1 cellular context compared by ENCODE assay signal in the genomic region with DNA sequence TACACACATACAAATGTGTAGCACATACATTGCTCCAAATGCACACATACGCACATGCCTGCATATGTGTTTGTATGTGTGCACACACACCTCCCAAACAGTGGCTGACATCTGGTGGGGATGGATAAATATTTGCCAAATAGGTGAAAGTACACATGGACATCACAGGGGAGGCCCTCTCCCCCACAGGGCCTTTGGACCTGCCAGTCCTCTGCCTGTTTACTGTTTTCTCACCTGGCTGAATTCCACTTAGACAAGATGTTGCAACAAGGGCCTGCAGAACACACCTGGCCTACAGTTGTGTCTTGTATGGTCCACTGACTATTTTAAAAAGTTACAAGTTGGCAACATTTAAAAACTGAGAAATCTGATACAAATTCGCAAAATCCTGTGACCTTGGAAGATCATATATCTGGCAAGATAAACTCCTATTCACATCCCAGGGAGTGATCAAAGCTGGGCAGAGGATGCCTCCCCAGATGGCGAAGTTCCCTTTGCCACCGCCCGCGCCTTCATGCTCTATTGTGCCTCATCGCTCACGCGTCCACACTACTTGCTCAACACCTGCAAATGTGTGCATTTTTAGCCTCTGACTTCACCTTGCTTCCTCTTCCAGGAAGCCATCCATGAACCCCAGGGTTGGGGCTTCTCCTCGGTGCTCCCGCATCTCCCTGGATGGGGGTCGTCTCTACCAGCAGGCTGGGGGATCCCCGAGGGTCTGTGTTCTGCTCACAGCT.
TF ChIP-seq lines count a peak whose summit lies in the region.

No MANE protein-coding gene starts in this region.

TF ChIP-seq in HepG2, 621 proteins besides CTCF, POLR2A, EP300 and RAD21 (continued from another document and continues in another):
- TF ChIP-seq, protein P1, sequence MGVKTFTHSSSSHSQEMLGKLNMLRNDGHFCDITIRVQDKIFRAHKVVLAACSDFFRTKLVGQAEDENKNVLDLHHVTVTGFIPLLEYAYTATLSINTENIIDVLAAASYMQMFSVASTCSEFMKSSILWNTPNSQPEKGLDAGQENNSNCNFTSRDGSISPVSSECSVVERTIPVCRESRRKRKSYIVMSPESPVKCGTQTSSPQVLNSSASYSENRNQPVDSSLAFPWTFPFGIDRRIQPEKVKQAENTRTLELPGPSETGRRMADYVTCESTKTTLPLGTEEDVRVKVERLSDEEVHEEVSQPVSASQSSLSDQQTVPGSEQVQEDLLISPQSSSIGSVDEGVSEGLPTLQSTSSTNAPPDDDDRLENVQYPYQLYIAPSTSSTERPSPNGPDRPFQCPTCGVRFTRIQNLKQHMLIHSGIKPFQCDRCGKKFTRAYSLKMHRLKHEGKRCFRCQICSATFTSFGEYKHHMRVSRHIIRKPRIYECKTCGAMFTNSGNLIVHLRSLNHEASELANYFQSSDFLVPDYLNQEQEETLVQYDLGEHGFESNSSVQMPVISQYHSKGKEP (CRISPR knock-in tag; IDR thresholded peaks at IDR 0.05) = no peak
- TF ChIP-seq ASH2L (IDR thresholded peaks at IDR 0.05; ENCODE audit: insufficient read length, low read depth, low read length) = no peak
- no peak for TF ChIP-seq ZNF564 (CRISPR knock-in tag; IDR thresholded peaks at IDR 0.05)
- TF ChIP-seq, protein P2, sequence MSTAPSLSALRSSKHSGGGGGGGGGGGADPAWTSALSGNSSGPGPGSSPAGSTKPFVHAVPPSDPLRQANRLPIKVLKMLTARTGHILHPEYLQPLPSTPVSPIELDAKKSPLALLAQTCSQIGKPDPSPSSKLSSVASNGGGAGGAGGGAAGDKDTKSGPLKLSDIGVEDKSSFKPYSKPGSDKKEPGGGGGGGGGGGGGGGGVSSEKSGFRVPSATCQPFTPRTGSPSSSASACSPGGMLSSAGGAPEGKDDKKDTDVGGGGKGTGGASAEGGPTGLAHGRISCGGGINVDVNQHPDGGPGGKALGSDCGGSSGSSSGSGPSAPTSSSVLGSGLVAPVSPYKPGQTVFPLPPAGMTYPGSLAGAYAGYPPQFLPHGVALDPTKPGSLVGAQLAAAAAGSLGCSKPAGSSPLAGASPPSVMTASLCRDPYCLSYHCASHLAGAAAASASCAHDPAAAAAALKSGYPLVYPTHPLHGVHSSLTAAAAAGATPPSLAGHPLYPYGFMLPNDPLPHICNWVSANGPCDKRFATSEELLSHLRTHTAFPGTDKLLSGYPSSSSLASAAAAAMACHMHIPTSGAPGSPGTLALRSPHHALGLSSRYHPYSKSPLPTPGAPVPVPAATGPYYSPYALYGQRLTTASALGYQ (CRISPR knock-in tag; IDR thresholded peaks at IDR 0.05) = peak; percentile 63
- TF ChIP-seq ZHX2 (IDR thresholded peaks at IDR 0.05; ENCODE audit: low read depth) = no peak
- no peak for TF ChIP-seq ZHX2 (CRISPR knock-in tag; IDR thresholded peaks at IDR 0.05; ENCODE audit: borderline replicate concordance)
- TF ChIP-seq ZNF678 (CRISPR knock-in tag; IDR thresholded peaks at IDR 0.05) = no peak
- no peak for TF ChIP-seq NCOA5 (CRISPR knock-in tag; IDR thresholded peaks at IDR 0.05)
- TF ChIP-seq RARA (CRISPR knock-in tag; IDR thresholded peaks at IDR 0.05) = no peak
- TF ChIP-seq ONECUT2 (CRISPR knock-in tag; IDR thresholded peaks at IDR 0.05) = no peak
- peak; percentile 86 for TF ChIP-seq HNF4A (CRISPR knock-in tag; IDR thresholded peaks at IDR 0.05)
- TF ChIP-seq AGO2 (optimal IDR thresholded peaks at IDR 0.05; ENCODE audit: low read depth, low read length) = no peak
- TF ChIP-seq SNAPC4 (CRISPR knock-in tag; IDR thresholded peaks at IDR 0.05) = no peak
- no peak for TF ChIP-seq TCF7L2 (IDR thresholded peaks at IDR 0.05; ENCODE audit: low read depth, low read length)
- no peak for TF ChIP-seq RBFOX2 (IDR thresholded peaks at IDR 0.05; ENCODE audit: low read depth, low read length)
- peak; percentile 64; the same call in 1 of the 2 replicates for TF ChIP-seq HDAC1 (CRISPR knock-in tag; IDR thresholded peaks at IDR 0.05)
- 0 out of 2 replicates have a peak, but pooled peaks have one; percentile 41 for TF ChIP-seq BCL6 (CRISPR knock-in tag; IDR thresholded peaks at IDR 0.05)
- TF ChIP-seq TEAD3 (CRISPR knock-in tag; optimal IDR thresholded peaks at IDR 0.05; ENCODE audit: borderline replicate concordance) = peak; percentile 23
- TF ChIP-seq, protein P3, sequence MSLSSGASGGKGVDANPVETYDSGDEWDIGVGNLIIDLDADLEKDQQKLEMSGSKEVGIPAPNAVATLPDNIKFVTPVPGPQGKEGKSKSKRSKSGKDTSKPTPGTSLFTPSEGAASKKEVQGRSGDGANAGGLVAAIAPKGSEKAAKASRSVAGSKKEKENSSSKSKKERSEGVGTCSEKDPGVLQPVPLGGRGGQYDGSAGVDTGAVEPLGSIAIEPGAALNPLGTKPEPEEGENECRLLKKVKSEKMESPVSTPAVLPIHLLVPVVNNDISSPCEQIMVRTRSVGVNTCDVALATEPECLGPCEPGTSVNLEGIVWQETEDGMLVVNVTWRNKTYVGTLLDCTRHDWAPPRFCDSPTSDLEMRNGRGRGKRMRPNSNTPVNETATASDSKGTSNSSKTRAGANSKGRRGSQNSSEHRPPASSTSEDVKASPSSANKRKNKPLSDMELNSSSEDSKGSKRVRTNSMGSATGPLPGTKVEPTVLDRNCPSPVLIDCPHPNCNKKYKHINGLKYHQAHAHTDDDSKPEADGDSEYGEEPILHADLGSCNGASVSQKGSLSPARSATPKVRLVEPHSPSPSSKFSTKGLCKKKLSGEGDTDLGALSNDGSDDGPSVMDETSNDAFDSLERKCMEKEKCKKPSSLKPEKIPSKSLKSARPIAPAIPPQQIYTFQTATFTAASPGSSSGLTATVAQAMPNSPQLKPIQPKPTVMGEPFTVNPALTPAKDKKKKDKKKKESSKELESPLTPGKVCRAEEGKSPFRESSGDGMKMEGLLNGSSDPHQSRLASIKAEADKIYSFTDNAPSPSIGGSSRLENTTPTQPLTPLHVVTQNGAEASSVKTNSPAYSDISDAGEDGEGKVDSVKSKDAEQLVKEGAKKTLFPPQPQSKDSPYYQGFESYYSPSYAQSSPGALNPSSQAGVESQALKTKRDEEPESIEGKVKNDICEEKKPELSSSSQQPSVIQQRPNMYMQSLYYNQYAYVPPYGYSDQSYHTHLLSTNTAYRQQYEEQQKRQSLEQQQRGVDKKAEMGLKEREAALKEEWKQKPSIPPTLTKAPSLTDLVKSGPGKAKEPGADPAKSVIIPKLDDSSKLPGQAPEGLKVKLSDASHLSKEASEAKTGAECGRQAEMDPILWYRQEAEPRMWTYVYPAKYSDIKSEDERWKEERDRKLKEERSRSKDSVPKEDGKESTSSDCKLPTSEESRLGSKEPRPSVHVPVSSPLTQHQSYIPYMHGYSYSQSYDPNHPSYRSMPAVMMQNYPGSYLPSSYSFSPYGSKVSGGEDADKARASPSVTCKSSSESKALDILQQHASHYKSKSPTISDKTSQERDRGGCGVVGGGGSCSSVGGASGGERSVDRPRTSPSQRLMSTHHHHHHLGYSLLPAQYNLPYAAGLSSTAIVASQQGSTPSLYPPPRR (CRISPR knock-in tag; IDR thresholded peaks at IDR 0.05; ENCODE audit: borderline replicate concordance) = peak; percentile 76
- peak; percentile 70; the same call in 1 of the 2 replicates for TF ChIP-seq PITX1 (CRISPR knock-in tag; IDR thresholded peaks at IDR 0.05)
- no peak for TF ChIP-seq ZNF546 (CRISPR knock-in tag; conservative IDR thresholded peaks at IDR 0.05)
- TF ChIP-seq ISL2 (CRISPR knock-in tag; IDR thresholded peaks at IDR 0.05) = 0 out of 2 replicates have a peak, but pooled peaks have one; percentile 47
- TF ChIP-seq CEBPB (IDR thresholded peaks at IDR 0.05; ENCODE audit: borderline replicate concordance, low read depth, low read length) = peak; percentile 63; the same call in 1 of the 2 replicates
- TF ChIP-seq ZNF567 (CRISPR knock-in tag; IDR thresholded peaks at IDR 0.05; ENCODE audit: borderline replicate concordance) = no peak
- no peak for TF ChIP-seq ZNF180 (CRISPR knock-in tag; IDR thresholded peaks at IDR 0.05; ENCODE audit: borderline replicate concordance, low read depth)
- TF ChIP-seq ZMAT3 (CRISPR knock-in tag; conservative IDR thresholded peaks at IDR 0.05) = no peak
- 0 out of 2 replicates have a peak, but pooled peaks have one; percentile 42 for TF ChIP-seq DPF2 (CRISPR knock-in tag; IDR thresholded peaks at IDR 0.05; ENCODE audit: borderline replicate concordance, low read depth)
- no peak for TF ChIP-seq ZNF282 (IDR thresholded peaks at IDR 0.05; ENCODE audit: partially characterized antibody)
- no peak for TF ChIP-seq ARID2 (CRISPR knock-in tag; IDR thresholded peaks at IDR 0.05; ENCODE audit: borderline replicate concordance)
- no peak for TF ChIP-seq ZSCAN29 (CRISPR knock-in tag; conservative IDR thresholded peaks at IDR 0.05)
- TF ChIP-seq TFAP4 (IDR thresholded peaks at IDR 0.05; ENCODE audit: borderline replicate concordance, low read depth) = peak; percentile 62; the same call in 1 of the 2 replicates
